Comparison of ENCODE assay signal across 1 cellular context in genomic region chr13:28470286-28470685, GRCh38.
TF ChIP-seq lines count a peak whose summit lies in the region.

No MANE protein-coding gene starts in this region.

TF ChIP-seq in WTC11, 78 proteins besides CTCF, POLR2A, EP300 and RAD21 (continued from another document):
- TF ChIP-seq ARID4B (CRISPR knock-in tag; IDR thresholded peaks at IDR 0.05; ENCODE audit: borderline replicate concordance): no peak
